ENCODE assay signal across 17 cellular contexts in genomic region chr3:18062289-18063025, GRCh38.
A peak's percentile ranks its signal among the peaks of the same experiment; 100 is the strongest.
DNase-seq lines count a peak whose midpoint lies in the region; ATAC-seq and TF ChIP-seq lines count a peak whose summit lies in the region.
"Had no signal": no experiment of that assay in that cellular context is flagged by ENCODE, and none has a peak within 500 bp of the region (broad histone marks: within the 10 kb centered on the region; RNA-seq: fewer than 3 reads in every experiment).

No MANE protein-coding gene starts in this region.

- H3K27ac ChIP-seq in brain microvascular endothelial cell (no peak overlapping the region), osteoblast (ENCODE audit: low read depth, low read length) (peak overlapping the region; percentile 76)
- H3K27ac ChIP-seq: right atrium auricular region had no signal

- peak overlapping the region; percentile 73 for H2AFZ ChIP-seq in osteoblast (ENCODE audit: low read length)

- no peaks in the 10 kb centered on the region for H3K9me3 ChIP-seq in MG63
- H3K9me3 ChIP-seq in osteoblast (ENCODE audit: low read depth, low read length), result no peaks in the 10 kb centered on the region
- H3K9me3 ChIP-seq: right atrium auricular region had no signal

- H4K20me1 ChIP-seq in osteoblast (ENCODE audit: insufficient read depth, low read length), result no peaks in the 10 kb centered on the region

- H3K4me3 ChIP-seq in MG63 (no peak overlapping the region), brain microvascular endothelial cell (ENCODE audit: low read depth, low read length) (no peak overlapping the region), osteoblast (ENCODE audit: insufficient read depth, low read length) (no peak overlapping the region)
- H3K4me3 ChIP-seq: right atrium auricular region had no signal

- in situ Hi-C loops in brain microvascular endothelial cell (cut with HindIII; ENCODE audit: low pct_ligation_motif_present, low sequenced_read_pairs), result no loop called here

- peak; percentile 73 for DNase-seq in ELR (ENCODE audit: low read depth)
- peak; percentile 36 for DNase-seq in MG63
- peak; percentile 24 for DNase-seq in brain microvascular endothelial cell
- no peak for DNase-seq in osteoblast (ENCODE audit: insufficient read length, low spot score, missing footprints)
- no peak for DNase-seq in NCI-H524 (lab: John Stamatoyannopoulos, UW)
- DNase-seq in activated T-cell treated with anti-CD3 and anti-CD28 coated beads, Interleukin-2, amount 50 U/mL, for 1 hour, result no peak
- DNase-seq: activated CD4-positive, alpha-beta T cell treated with anti-CD3 and anti-CD28 coated beads, Interleukin-2, amount 10 ng/mL, durations not matched to agents 7 days and 5 days; CD4-positive, CD25-positive, alpha-beta regulatory T cell; effector CD4-positive, alpha-beta T cell; glutamatergic neuron; naive thymus-derived CD8-positive, alpha-beta T cell; NCI-H1092 treated with DMSO at 0.1 percent for 48 hours; NCI-H345; stimulated activated CD4-positive, alpha-beta T cell treated with anti-CD3 and anti-CD28 coated beads, Interleukin-4, amount 100 ng/mL, for 4 hours; stimulated activated naive CD8-positive, alpha-beta T cell treated with anti-CD3 and anti-CD28 coated beads, Interleukin-15, Interleukin-2, amounts not matched to agents 100 U/mL and 50 U/mL, for 24 hours had no signal

- no peak for TF ChIP-seq CTCF in brain microvascular endothelial cell (IDR thresholded peaks at IDR 0.05; ENCODE audit: low read depth, low read length, missing control alignments)
- TF ChIP-seq CTCF in osteoblast (IDR thresholded peaks at IDR 0.05; ENCODE audit: extremely low read depth, low read depth, low read length), result no peak

- no peaks in the 10 kb centered on the region for H3K79me2 ChIP-seq in osteoblast (ENCODE audit: insufficient read depth, low read length)

- H3K36me3 ChIP-seq in MG63 (no peaks in the 10 kb centered on the region), brain microvascular endothelial cell (replicated peaks) (no peaks in the 10 kb centered on the region), osteoblast (ENCODE audit: insufficient read depth, low read length) (no peaks in the 10 kb centered on the region)
- H3K36me3 ChIP-seq: right atrium auricular region had no signal

- H3K4me2 ChIP-seq in osteoblast (ENCODE audit: insufficient read depth, low read length), result peak overlapping the region; percentile 41

- H3K4me1 ChIP-seq in osteoblast (ENCODE audit: insufficient read depth, low read length), result peaks cover 18% of the 10 kb centered on the region
- H3K4me1 ChIP-seq: right atrium auricular region had no signal

- H3K27me3 ChIP-seq in MG63, result no peaks in the 10 kb centered on the region
- H3K27me3 ChIP-seq in brain microvascular endothelial cell (replicated peaks), result no peaks in the 10 kb centered on the region
- no peaks in the 10 kb centered on the region for H3K27me3 ChIP-seq in osteoblast (ENCODE audit: insufficient read depth, low read length)
- H3K27me3 ChIP-seq: right atrium auricular region had no signal

- ATAC-seq in GM18870 (IDR thresholded peaks at IDR 0.05; ENCODE audit: unreplicated experiment), result no peak
- ATAC-seq: naive thymus-derived CD8-positive, alpha-beta T cell; stimulated activated naive CD8-positive, alpha-beta T cell treated with anti-CD3 and anti-CD28 coated beads, Interleukin-15, Interleukin-2, amounts not matched to agents 100 U/mL and 50 U/mL, for 24 hours had no signal

Comparison
In these comparisons a context has a peak if more than half of its experiments do, and no peak if none do; other contexts are left out.
1. DNase-seq: peak in ELR (single experiment), MG63 (single experiment) and brain microvascular endothelial cell (single experiment); none in osteoblast (single experiment), NCI-H524 (0 of 2) and activated T-cell treated with anti-CD3 and anti-CD28 coated beads, Interleukin-2, amount 50 U/mL, for 1 hour (single experiment).